ENCODE assay signal across 8 cellular contexts in genomic region chr18:9016819-9017169, GRCh38.
A peak's percentile ranks its signal among the peaks of the same experiment; 100 is the strongest.
DNase-seq lines count a peak whose midpoint lies in the region; ATAC-seq and TF ChIP-seq lines count a peak whose summit lies in the region.

No MANE protein-coding gene starts in this region.

- in situ Hi-C loops in astrocyte of the cerebellum (cut with HindIII; ENCODE audit: low sequenced_read_pairs): no loop called here

- peak; percentile 25 for ATAC-seq in HG02571 (IDR thresholded peaks at IDR 0.05; ENCODE audit: unreplicated experiment)
- no peak for ATAC-seq in HG03457 (IDR thresholded peaks at IDR 0.05; ENCODE audit: unreplicated experiment)

- H3K4me1 ChIP-seq in mesodermal cell (ENCODE audit: control insufficient read depth, insufficient read depth, low read length, poor library complexity, severe bottlenecking): peaks cover 17% of the 10 kb centered on the region

- H3K27ac ChIP-seq in mesodermal cell (ENCODE audit: low read depth, low read length, severe bottlenecking): peak overlapping the region; percentile 95

- peak overlapping the region; percentile 34 for H3K4me3 ChIP-seq in AG09309 (ENCODE audit: control insufficient read depth, low read depth, low read length)
- H3K4me3 ChIP-seq in astrocyte of the cerebellum (ENCODE audit: low read depth, low read length): peak overlapping the region; percentile 22
- no peak overlapping the region for H3K4me3 ChIP-seq in mesodermal cell (ENCODE audit: extremely low read depth, insufficient read depth, low read length, poor library complexity, severe bottlenecking)

- TF ChIP-seq CTCF in AG09309 (IDR thresholded peaks at IDR 0.05; ENCODE audit: control insufficient read depth, insufficient read depth, low read depth, low read length, missing control alignments) (no peak), astrocyte of the cerebellum (IDR thresholded peaks at IDR 0.05; ENCODE audit: low read depth, low read length, missing control alignments) (no peak)

- 36 to 37% methylated on average over 6 of the region's 10 CpGs for WGBS in mesodermal cell (ENCODE audit: insufficient coverage in 2 of 2), 2 experiments

- H3K9me3 ChIP-seq in mesodermal cell (ENCODE audit: control insufficient read depth, low read length): peaks cover 6% of the 10 kb centered on the region

- H3K36me3 ChIP-seq in mesodermal cell (ENCODE audit: control insufficient read depth, insufficient read depth, low read length): no peaks in the 10 kb centered on the region

- no peak for DNase-seq in AG09309 (ENCODE audit: low read depth)
- no peak for DNase-seq in astrocyte of the cerebellum (ENCODE audit: low read depth)
- DNase-seq in superior temporal gyrus (ENCODE audit: extremely low spot score): no peak
- DNase-seq in SW 1271 (lab: John Stamatoyannopoulos, UW): no peak
- no peak for DNase-seq in pons (ENCODE audit: low spot score)
